ENCODE assay signal across 21 cellular contexts in the genomic region with DNA sequence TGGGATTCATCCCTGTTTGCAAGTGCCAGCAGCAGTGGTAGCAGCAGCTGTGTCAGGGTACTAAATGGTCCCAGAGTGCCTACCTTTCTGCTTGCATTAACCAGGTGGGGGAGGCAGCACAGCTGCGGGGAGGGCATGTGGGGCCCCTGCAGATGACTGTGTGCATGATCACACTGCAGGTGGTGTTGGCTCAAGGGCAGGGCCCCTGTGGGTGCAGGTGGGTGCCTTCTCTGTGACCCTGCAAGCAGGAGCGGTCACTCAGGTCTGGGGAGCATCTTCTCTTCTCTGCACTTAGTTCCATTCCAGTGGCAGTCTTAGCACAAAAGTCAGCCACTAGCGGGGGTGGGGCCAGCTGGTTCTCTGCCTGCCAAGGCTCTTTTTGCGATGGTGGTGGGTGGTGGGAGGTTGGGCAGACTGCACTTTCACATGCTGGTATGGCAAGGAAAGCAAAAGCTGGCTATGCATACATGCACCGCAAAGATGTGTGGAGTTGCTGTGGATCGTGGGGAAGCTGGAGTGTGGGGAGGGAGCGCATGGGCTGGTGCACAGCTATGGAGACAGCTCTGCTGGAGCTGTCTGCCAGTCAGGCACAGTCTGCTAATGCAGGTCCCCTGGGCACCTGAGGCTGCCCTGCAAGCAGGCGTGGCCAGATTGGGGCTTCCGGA.
DNase-seq lines count a peak whose midpoint lies in the region; ATAC-seq and TF ChIP-seq lines count a peak whose summit lies in the region.
"Had no signal": no experiment of that assay in that cellular context is flagged by ENCODE, and none has a peak within 500 bp of the region (broad histone marks: within the 10 kb centered on the region; RNA-seq: fewer than 3 reads in every experiment).

No MANE protein-coding gene starts in this region.

- no peaks in the 10 kb centered on the region for H3K27me3 Mint-ChIP-seq in activated T-helper 1 cell treated with anti-CD3 and anti-CD28 coated beads, Interleukin-12 subunit alpha, Interleukin-12 subunit beta, Interleukin-2, Interleukin-4 antibody, amounts not matched to agents 30 ng/mL and 10 ng/mL and 1 ng/mL, durations not matched to agents 14 hours and 24 hours and 36 hours (ENCODE audit: insufficient read depth)
- H3K27me3 Mint-ChIP-seq: CD4-positive, CD25-positive, alpha-beta regulatory T cell had no signal

- no peak overlapping the region for H3K4me3 ChIP-seq in WERI-Rb-1 (ENCODE audit: low read depth, low read length)
- H3K4me3 ChIP-seq: Peyer's patch, SK-N-MC had no signal

- no peak overlapping the region for H3K4me3 Mint-ChIP-seq in activated T-helper 1 cell treated with anti-CD3 and anti-CD28 coated beads, Interleukin-12 subunit alpha, Interleukin-12 subunit beta, Interleukin-2, Interleukin-4 antibody, amounts not matched to agents 30 ng/mL and 10 ng/mL and 1 ng/mL, durations not matched to agents 14 hours and 24 hours and 36 hours
- H3K4me3 Mint-ChIP-seq: CD4-positive, CD25-positive, alpha-beta regulatory T cell; H9 had no signal

- H3K36me3 ChIP-seq in WERI-Rb-1 = no peaks in the 10 kb centered on the region
- H3K36me3 ChIP-seq: Peyer's patch had no signal

- no peaks in the 10 kb centered on the region for H3K27me3 ChIP-seq in WERI-Rb-1 (ENCODE audit: insufficient read depth, low read depth, severe bottlenecking)
- H3K27me3 ChIP-seq: BE2C, Peyer's patch had no signal

- no peaks in the 10 kb centered on the region for H3K36me3 Mint-ChIP-seq in activated T-helper 1 cell treated with anti-CD3 and anti-CD28 coated beads, Interleukin-12 subunit alpha, Interleukin-12 subunit beta, Interleukin-2, Interleukin-4 antibody, amounts not matched to agents 30 ng/mL and 10 ng/mL and 1 ng/mL, durations not matched to agents 14 hours and 24 hours and 36 hours (ENCODE audit: low read depth)
- H3K36me3 Mint-ChIP-seq: CD4-positive, CD25-positive, alpha-beta regulatory T cell had no signal

- H3K9me3 ChIP-seq in WERI-Rb-1 (ENCODE audit: severe bottlenecking) = no peaks in the 10 kb centered on the region
- H3K9me3 ChIP-seq: BE2C, Peyer's patch had no signal

- H3K4me1 Mint-ChIP-seq in activated T-helper 1 cell treated with anti-CD3 and anti-CD28 coated beads, Interleukin-12 subunit alpha, Interleukin-12 subunit beta, Interleukin-2, Interleukin-4 antibody, amounts not matched to agents 30 ng/mL and 10 ng/mL and 1 ng/mL, durations not matched to agents 14 hours and 24 hours and 36 hours (ENCODE audit: low read depth) = no peaks in the 10 kb centered on the region
- H3K4me1 Mint-ChIP-seq: CD4-positive, CD25-positive, alpha-beta regulatory T cell had no signal

- no peak for TF ChIP-seq CTCF in WERI-Rb-1 (IDR thresholded peaks at IDR 0.05; ENCODE audit: low read depth, low read length)

- intact Hi-C loops in posterior cingulate gyrus (cut with DNase I) = no loop called here
- intact Hi-C loops in activated T-helper 1 cell treated with anti-CD3 and anti-CD28 coated beads, Interleukin-12 subunit alpha, Interleukin-12 subunit beta, Interleukin-2, Interleukin-4 antibody, amounts not matched to agents 30 ng/mL and 10 ng/mL and 1 ng/mL, durations not matched to agents 14 hours and 24 hours and 36 hours (cut with micrococcal nuclease) = no loop called here

- H3K27ac ChIP-seq in WERI-Rb-1 = no peak overlapping the region
- H3K27ac ChIP-seq: HL-60, Peyer's patch, SK-N-MC had no signal

- no peaks in the 10 kb centered on the region for H3K9me3 Mint-ChIP-seq in activated T-helper 1 cell treated with anti-CD3 and anti-CD28 coated beads, Interleukin-12 subunit alpha, Interleukin-12 subunit beta, Interleukin-2, Interleukin-4 antibody, amounts not matched to agents 30 ng/mL and 10 ng/mL and 1 ng/mL, durations not matched to agents 14 hours and 24 hours and 36 hours
- H3K9me3 Mint-ChIP-seq: CD4-positive, CD25-positive, alpha-beta regulatory T cell; H9 had no signal

- DNase-seq in Ammon's horn (ENCODE audit: low spot score) = peak; percentile 58
- DNase-seq in anterior cingulate cortex (lab: John Stamatoyannopoulos, UW) = peak in 45 of 58 donors; percentile 1 to 79 (median 31)
- DNase-seq in middle frontal gyrus (ENCODE audit: extremely low spot score, low spot score) = peak; percentile 42
- peak in 8 of 10 donors; percentile 40 to 94 (median 65) for DNase-seq in posterior cingulate gyrus
- no peak for DNase-seq in NCI-H1048 (lab: John Stamatoyannopoulos, UW)
- DNase-seq in WERI-Rb-1 = no peak
- no peak for DNase-seq in activated T-helper 1 cell treated with anti-CD3 and anti-CD28 coated beads, Interleukin-12 subunit alpha, Interleukin-12 subunit beta, Interleukin-2, Interleukin-4 antibody, amounts not matched to agents 30 ng/mL and 10 ng/mL and 1 ng/mL, durations not matched to agents 14 hours and 24 hours and 36 hours (ENCODE audit: low spot score)
- DNase-seq: BE2C; CD4-positive, CD25-positive, alpha-beta regulatory T cell; DMS53; H9; NCI-H1417 treated with DMSO at 0.1 percent for 48 hours; NCI-H1930; NCI-H2171 treated with DMSO at 0.1 percent for 48 hours; NCI-H446; NCI-H69; Peyer's patch had no signal

- H3K27ac Mint-ChIP-seq in activated T-helper 1 cell treated with anti-CD3 and anti-CD28 coated beads, Interleukin-12 subunit alpha, Interleukin-12 subunit beta, Interleukin-2, Interleukin-4 antibody, amounts not matched to agents 30 ng/mL and 10 ng/mL and 1 ng/mL, durations not matched to agents 14 hours and 24 hours and 36 hours = no peak overlapping the region

- ATAC-seq in GM18867 (IDR thresholded peaks at IDR 0.05; ENCODE audit: unreplicated experiment) = no peak
- ATAC-seq: Right ventricle myocardium inferior had no signal

Comparison
In these comparisons a context has a peak if more than half of its experiments do, and no peak if none do; other contexts are left out.
1. DNase-seq: peak in Ammon's horn (single experiment), anterior cingulate cortex (45 of 58), middle frontal gyrus (single experiment) and posterior cingulate gyrus (8 of 10); none in NCI-H1048 (single experiment), WERI-Rb-1 (single experiment) and activated T-helper 1 cell treated with anti-CD3 and anti-CD28 coated beads, Interleukin-12 subunit alpha, Interleukin-12 subunit beta, Interleukin-2, Interleukin-4 antibody, amounts not matched to agents 30 ng/mL and 10 ng/mL and 1 ng/mL, durations not matched to agents 14 hours and 24 hours and 36 hours (single experiment).